27 cellular contexts compared by ENCODE assay signal in genomic region chr5:573976-574375, GRCh38. TPM values are rescaled to one million over a fixed set of nuclear protein-coding genes. Genes with fewer than 3 reads are reported as not detected.
DNase-seq lines count a peak whose midpoint lies in the region; ATAC-seq and FAIRE-seq lines count a peak whose summit lies in the region.
"Had no signal": no experiment of that assay in that cellular context is flagged by ENCODE, and none has a peak within 500 bp of the region (broad histone marks: within the 10 kb centered on the region; RNA-seq: fewer than 3 reads in every experiment).

No MANE protein-coding gene starts in this region.

- no peaks in the 10 kb centered on the region for H3K4me1 ChIP-seq in small intestine (ENCODE audit: control insufficient read depth in 2 of 2, insufficient read depth in 1 of 2, low read depth in 1 of 2, low read length in 1 of 2)
- H3K4me1 ChIP-seq: ascending aorta, esophagus muscularis mucosa, foreskin keratinocyte, heart right ventricle, uterus had no signal

- no peaks in the 10 kb centered on the region for H3K9me3 ChIP-seq in small intestine (ENCODE audit: control insufficient read depth, low read depth)
- H3K9me3 ChIP-seq: uterus had no signal

- DNase-seq in DMS153 treated with DMSO at 0.1 percent for 48 hours (lab: John Stamatoyannopoulos, UW; ENCODE audit: unreplicated experiment) (peak; percentile 36), GM03348 (ENCODE audit: low spot score) (peak; percentile 8), NCI-H748 (lab: John Stamatoyannopoulos, UW; ENCODE audit: unreplicated experiment) (peak; percentile 98), left lobe of liver (ENCODE audit: low spot score) (peak; percentile 37), NCI-H774 (lab: John Stamatoyannopoulos, UW) (no peak), small intestine (no peak)
- DNase-seq: activated CD4-positive, CD25-positive, alpha-beta regulatory T cell treated with anti-CD3 and anti-CD28 coated beads, Interleukin-2, amount 50 U/mL, for 72 hours; activated CD8-positive, alpha-beta T cell treated with anti-CD3 and anti-CD28 coated beads for 36 hours; activated gamma-delta T cell; activated naive CD8-positive, alpha-beta T cell treated with anti-CD3 and anti-CD28 coated beads, Interleukin-2, amount 10 ng/mL, durations not matched to agents 7 days and 5 days; activated T-cell treated with anti-CD3 and anti-CD28 coated beads, Interleukin-2, amount 50 U/mL, for 24 hours; C1 segment of cervical spinal cord; foreskin keratinocyte; GOT3; heart right ventricle; mammary epithelial cell; NCI-H2171; stimulated activated naive CD4-positive, alpha-beta T cell; uterus had no signal

- H3K36me3 ChIP-seq in small intestine (ENCODE audit: control insufficient read depth in 2 of 2, insufficient read depth in 2 of 2, low read length in 2 of 2) = no peaks in the 10 kb centered on the region
- H3K36me3 ChIP-seq: ascending aorta, cardiac muscle cell, esophagus muscularis mucosa, heart right ventricle, uterus had no signal

- WGBS in small intestine, 3 donors = 41 to 47% (median 41%) methylated on average over 16 of the region's 16 CpGs

- H3K27me3 ChIP-seq in small intestine (ENCODE audit: control insufficient read depth in 2 of 2, insufficient read depth in 2 of 2, low read length in 2 of 2) = peaks cover 0 to 2% of the 10 kb centered on the region in 2 donors
- H3K27me3 ChIP-seq: ascending aorta, cardiac muscle cell, uterus had no signal

- H3K4me3 ChIP-seq in small intestine (ENCODE audit: low read depth in 1 of 2, low read length in 2 of 2) = no peak overlapping the region
- H3K4me3 ChIP-seq: ascending aorta, cardiac muscle cell, coronary artery, esophagus muscularis mucosa, heart right ventricle, SK-N-MC, uterus had no signal

- no peak overlapping the region for H3K27ac ChIP-seq in small intestine (ENCODE audit: low read depth in 1 of 2, low read length in 1 of 2)
- H3K27ac ChIP-seq: ascending aorta, cardiac muscle cell, coronary artery, esophagus muscularis mucosa, foreskin keratinocyte, heart right ventricle, SK-N-MC, uterus had no signal

- FAIRE-seq in small intestine (lab: Jason Lieb, UNC) = no peak
- FAIRE-seq: GM12892, TTC549 had no signal

- ATAC-seq in left lobe of liver (no peak), HG03045 (IDR thresholded peaks at IDR 0.05; ENCODE audit: unreplicated experiment) (no peak)
- ATAC-seq: activated CD8-positive, alpha-beta T cell treated with anti-CD3 and anti-CD28 coated beads for 36 hours; foreskin keratinocyte; heart right ventricle had no signal

RNA-seq across cellular contexts. Expression of gene CEP72, which starts 38.2 kb away (rescaled TPM):
- total RNA-seq in left lobe of liver = 4.7 TPM
- polyA plus RNA-seq in small intestine = 1 to 10 TPM in 2 of 3 donors, under 1 TPM in 1; 0.54 to 9.6 (median 1.1) TPM

RNA-seq across cellular contexts. Expression of gene SLC9A3, which starts 49.7 kb away (rescaled TPM):
- 0.81 TPM for total RNA-seq in left lobe of liver
- polyA plus RNA-seq in small intestine = 10 to 100 TPM; 24.1 to 51.7 (median 48.9) TPM

Comparison
In these comparisons a context has a peak if more than half of its experiments do, and no peak if none do; other contexts are left out.
1. DNase-seq: peak in DMS153 treated with DMSO at 0.1 percent for 48 hours (single experiment), GM03348 (single experiment), NCI-H748 (single experiment) and left lobe of liver (single experiment); none in NCI-H774 (single experiment) and small intestine (single experiment).